ENCODE assay signal across 13 cellular contexts in the genomic region with DNA sequence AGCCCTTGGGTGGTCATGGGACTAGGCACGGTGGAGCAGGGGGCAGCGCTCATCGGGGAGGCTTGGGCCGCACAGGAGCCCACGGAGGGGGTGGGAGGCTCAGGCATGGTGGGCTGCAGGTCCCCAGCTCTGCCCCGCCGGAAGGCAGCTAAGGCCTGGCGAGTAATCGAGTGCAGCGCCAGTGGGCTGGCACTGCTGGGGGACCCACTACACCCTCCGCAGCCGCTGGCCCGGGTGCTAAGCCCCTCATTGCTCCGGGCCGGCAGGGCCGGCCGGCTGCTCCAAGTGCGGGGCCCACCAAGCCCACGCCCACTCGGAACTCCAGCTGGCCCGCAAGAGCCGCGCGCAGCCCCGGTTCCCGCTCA. TPM values are rescaled to one million over a fixed set of nuclear protein-coding genes. Genes with fewer than 3 reads are reported as not detected.
DNase-seq lines count a peak whose midpoint lies in the region; ATAC-seq, FAIRE-seq and TF ChIP-seq lines count a peak whose summit lies in the region.
"Not testable (repeated sequence)": the region's sequence is repeated elsewhere in the genome, so short reads cannot be mapped to it uniquely, and the experiment has no call there.
"Had no signal": no experiment of that assay in that cellular context is flagged by ENCODE, and none has a peak within 500 bp of the region (broad histone marks: within the 10 kb centered on the region; RNA-seq: fewer than 3 reads in every experiment).

No MANE protein-coding gene starts in this region.

- not testable (repeated sequence) for H4K91ac ChIP-seq in H9 (ENCODE audit: insufficient read length, low read depth, low read length)

- not testable (repeated sequence) for FAIRE-seq in HepG2 (lab: Jason Lieb, UNC)

- not testable (repeated sequence) for H3K23ac ChIP-seq in H9 (ENCODE audit: insufficient read length, low read depth, low read length)

- not testable (repeated sequence) for H3K79me2 ChIP-seq in H9 (ENCODE audit: insufficient read depth, low read length)
- H3K79me2 ChIP-seq in HepG2 (ENCODE audit: insufficient read depth, low read length): peaks cover 13% of the 10 kb centered on the region

- ATAC-seq in HepG2: not testable (repeated sequence)

- not testable (repeated sequence) for H3K27me3 ChIP-seq in H9 (ENCODE audit: insufficient read depth, low read length); HepG2 (ENCODE audit: control insufficient read depth in 1 of 2, insufficient read depth in 2 of 2, low read length in 2 of 2)

- no CpG with 5 or more reads among the region's 26 CpGs for WGBS in H9 (ENCODE audit: extremely low coverage, insufficient read length, low lambda C conversion rate)
- 100% methylated on average over 1 of the region's 26 CpGs for WGBS in HepG2 (ENCODE audit: low lambda C conversion rate)

- H2AFZ ChIP-seq in H9 (ENCODE audit: low read length); HepG2 (ENCODE audit: low read length): not testable (repeated sequence)

- CTCF ChIA-PET in HepG2 (lab: Yijun Ruan, JAX; ENCODE audit: low intra/inter-chr PET ratio, low total read pairs): not testable (repeated sequence)

- not testable (repeated sequence) for H2BK120ac ChIP-seq in H9 (ENCODE audit: low read depth, low read length, poor library complexity, severe bottlenecking)

- H3K79me1 ChIP-seq in H9 (ENCODE audit: insufficient read depth, low read depth, low read length, poor library complexity, severe bottlenecking): not testable (repeated sequence)

- not testable (repeated sequence) for H3K18ac ChIP-seq in H9 (ENCODE audit: insufficient read length, low read depth, low read length)

- H3K4me1 ChIP-seq in H9 (ENCODE audit: insufficient read depth, low read length): not testable (repeated sequence)
- peaks cover 78% of the 10 kb centered on the region for H3K4me1 ChIP-seq in HepG2 (ENCODE audit: insufficient read depth, low read length)

- not testable (repeated sequence) for H2BK20ac ChIP-seq in H9 (ENCODE audit: low read depth, low read length, poor library complexity, severe bottlenecking)

- not testable (repeated sequence) for H3K4ac ChIP-seq in H9 (ENCODE audit: low read depth, low read length)

- not testable (repeated sequence) for H3K4me2 ChIP-seq in H9 (ENCODE audit: insufficient read depth, insufficient read length, low read length); HepG2 (ENCODE audit: low read depth, low read length)

- in situ Hi-C loops in HepG2 (cut with HindIII; ENCODE audit: extremely low pct_ligation_motif_present, low pct_unique_long_range_greater_than_20kb): not testable (repeated sequence)

- H3K23me2 ChIP-seq in H9 (ENCODE audit: insufficient read length, low read depth, low read length, poor library complexity, severe bottlenecking): peaks cover 14% of the 10 kb centered on the region

- H3K56ac ChIP-seq in H9 (ENCODE audit: insufficient read length, low read depth, low read length): not testable (repeated sequence)

- not testable (repeated sequence) for H3K4me3 Mint-ChIP-seq in H9
- peak overlapping the region; percentile 13 for H3K4me3 Mint-ChIP-seq in activated T-helper 2 cell treated with anti-CD3 and anti-CD28 coated beads, Interferon-gamma antibody, Interleukin-2, Interleukin-4, amounts not matched to agents 10 μg/mL and 5 μg/mL and 100 μg/mL, durations not matched to agents 14 hours and 24 hours and 36 hours (ENCODE audit: low read depth)
- peak overlapping the region in 2 of 3 experiments; percentile 14 to 74 for H3K4me3 Mint-ChIP-seq in nephron
- peak overlapping the region; percentile 19 for H3K4me3 Mint-ChIP-seq in type B pancreatic cell

- H3K4me1 Mint-ChIP-seq in H9: peaks cover 26 to 44% of the 10 kb centered on the region in 2 experiments
- peaks cover 20% of the 10 kb centered on the region for H3K4me1 Mint-ChIP-seq in activated T-helper 2 cell treated with anti-CD3 and anti-CD28 coated beads, Interferon-gamma antibody, Interleukin-2, Interleukin-4, amounts not matched to agents 10 μg/mL and 5 μg/mL and 100 μg/mL, durations not matched to agents 14 hours and 24 hours and 36 hours (ENCODE audit: low read depth)
- peaks cover 22% of the 10 kb centered on the region for H3K4me1 Mint-ChIP-seq in nephron
- H3K4me1 Mint-ChIP-seq in type B pancreatic cell (ENCODE audit: unreplicated experiment): peaks cover 23% of the 10 kb centered on the region

- not testable (repeated sequence) for TF ChIP-seq EP300 in HepG2 (IDR thresholded peaks at IDR 0.05; ENCODE audit: low read depth in 2 of 2, low read length in 2 of 2); HepG2 (CRISPR knock-in tag; IDR thresholded peaks at IDR 0.05; ENCODE audit: borderline replicate concordance)

- not testable (repeated sequence) for H4K5ac ChIP-seq in H9 (ENCODE audit: insufficient read length, low read depth, low read length)

- H3K14ac ChIP-seq in H9 (ENCODE audit: insufficient read depth, low read length): not testable (repeated sequence)

- POLR2A ChIA-PET in HepG2 (lab: Yijun Ruan, JAX): interaction anchor here (1.0 to 5.9 kb wide), 6 partner anchors 12 to 52 kb away, joined by 3 to 61 read pairs (median 6); a partner anchor contains a TSS

- peaks cover 3 to 15% (median 8%) of the 10 kb centered on the region in 3 experiments for H3K36me3 Mint-ChIP-seq in H9 (ENCODE audit: insufficient read depth in 1 of 3, low read depth in 3 of 3)
- not testable (repeated sequence) for H3K36me3 Mint-ChIP-seq in activated T-helper 2 cell treated with anti-CD3 and anti-CD28 coated beads, Interferon-gamma antibody, Interleukin-2, Interleukin-4, amounts not matched to agents 10 μg/mL and 5 μg/mL and 100 μg/mL, durations not matched to agents 14 hours and 24 hours and 36 hours (ENCODE audit: low read depth); nephron (ENCODE audit: low read depth); type B pancreatic cell

- H3K9ac ChIP-seq in H9 (ENCODE audit: extremely low read depth, insufficient read length, low read length); HepG2 (ENCODE audit: insufficient read depth, low read depth, low read length): not testable (repeated sequence)

- not testable (repeated sequence) for TF ChIP-seq POLR2A in HepG2 (IDR thresholded peaks at IDR 0.05; ENCODE audit: insufficient read depth in 1 of 2, low read depth in 2 of 2, low read length in 2 of 2)

- not testable (repeated sequence) for TF ChIP-seq CTCF in H9 (conservative IDR thresholded peaks at IDR 0.05); HepG2 (CRISPR knock-in tag; IDR thresholded peaks at IDR 0.05); nephron (IDR thresholded peaks at IDR 0.05; ENCODE audit: unreplicated experiment in 3 of 3); type B pancreatic cell (conservative IDR thresholded peaks at IDR 0.05)

- not testable (repeated sequence) for H4K20me1 ChIP-seq in H9 (ENCODE audit: control insufficient read depth, insufficient read depth, insufficient read length)
- H4K20me1 ChIP-seq in HepG2 (ENCODE audit: insufficient read depth, low read length): peaks cover 20% of the 10 kb centered on the region; the same call in 1 of the 2 replicates

- H3K4me3 ChIP-seq in HepG2 (replicated peaks in 1 of 3; ENCODE audit: insufficient read depth in 1 of 3, low read depth in 2 of 3, low read length in 3 of 3): not testable (repeated sequence)

- not testable (repeated sequence) for H3K27ac ChIP-seq in H9 (ENCODE audit: insufficient read length, low read depth, low read length)
- H3K27ac ChIP-seq in HepG2 (ENCODE audit: extremely low read length, insufficient read depth, low read length): peak overlapping the region; percentile 43

- H2BK5ac ChIP-seq in H9 (ENCODE audit: insufficient read length, low read length): not testable (repeated sequence)

- not testable (repeated sequence) for H3K36me3 ChIP-seq in HepG2 (replicated peaks in 1 of 2; ENCODE audit: control insufficient read depth in 1 of 2, insufficient read depth in 2 of 2, low read length in 2 of 2)

- not testable (repeated sequence) for H4K8ac ChIP-seq in H9 (replicated peaks; ENCODE audit: insufficient read length, low read depth, low read length)

- H3K27ac Mint-ChIP-seq in H9; activated T-helper 2 cell treated with anti-CD3 and anti-CD28 coated beads, Interferon-gamma antibody, Interleukin-2, Interleukin-4, amounts not matched to agents 10 μg/mL and 5 μg/mL and 100 μg/mL, durations not matched to agents 14 hours and 24 hours and 36 hours; nephron; type B pancreatic cell: not testable (repeated sequence)

- not testable (repeated sequence) for BruUV-seq in HepG2 (replicated peaks; lab: Mats Ljungman, UMichigan)

- H3K27me3 Mint-ChIP-seq in H9 (ENCODE audit: low read depth); nephron (ENCODE audit: low read depth); type B pancreatic cell: not testable (repeated sequence)
- H3K27me3 Mint-ChIP-seq in activated T-helper 2 cell treated with anti-CD3 and anti-CD28 coated beads, Interferon-gamma antibody, Interleukin-2, Interleukin-4, amounts not matched to agents 10 μg/mL and 5 μg/mL and 100 μg/mL, durations not matched to agents 14 hours and 24 hours and 36 hours (ENCODE audit: low read depth): peaks cover 17% of the 10 kb centered on the region

- DNase-seq in H9: peak; percentile 26
- DNase-seq in activated T-helper 2 cell treated with anti-CD3 and anti-CD28 coated beads, Interferon-gamma antibody, Interleukin-2, Interleukin-4, amounts not matched to agents 10 μg/mL and 5 μg/mL and 100 μg/mL, durations not matched to agents 14 hours and 24 hours and 36 hours (ENCODE audit: low spot score); HepG2 (ENCODE audit: low spot score); type B pancreatic cell (ENCODE audit: extremely low spot score, unreplicated experiment): not testable (repeated sequence)

- H2BK12ac ChIP-seq in H9 (ENCODE audit: insufficient read length, low read depth, low read length): not testable (repeated sequence)

- H3K9me3 ChIP-seq in H9 (ENCODE audit: control insufficient read depth, low read depth, low read length); HepG2 (ENCODE audit: low read length): not testable (repeated sequence)

- not testable (repeated sequence) for TF ChIP-seq RAD21 in HepG2 (CRISPR knock-in tag; IDR thresholded peaks at IDR 0.05)

- not testable (repeated sequence) for H3K9me3 Mint-ChIP-seq in H9; activated T-helper 2 cell treated with anti-CD3 and anti-CD28 coated beads, Interferon-gamma antibody, Interleukin-2, Interleukin-4, amounts not matched to agents 10 μg/mL and 5 μg/mL and 100 μg/mL, durations not matched to agents 14 hours and 24 hours and 36 hours; nephron; type B pancreatic cell

- intact Hi-C loops in activated T-helper 2 cell treated with anti-CD3 and anti-CD28 coated beads, Interferon-gamma antibody, Interleukin-2, Interleukin-4, amounts not matched to agents 10 μg/mL and 5 μg/mL and 100 μg/mL, durations not matched to agents 14 hours and 24 hours and 36 hours (cut with micrococcal nuclease): loop anchor here (10.0 kb wide), 1 partner anchor 186 kb away; a partner anchor contains a TSS
- intact Hi-C loops in HepG2 (cut with micrococcal nuclease; ENCODE audit: unreplicated experiment): not testable (repeated sequence)

- not testable (repeated sequence) for H3T11ph ChIP-seq in H9 (ENCODE audit: low read length)

- not testable (repeated sequence) for H2BK15ac ChIP-seq in H9 (ENCODE audit: low read depth, low read length)

- H2AK5ac ChIP-seq in H9 (ENCODE audit: insufficient read length, low read length): not testable (repeated sequence)

RNA-seq across cellular contexts. Expression of a gene that starts 1.6 kb away (rescaled TPM):
- total RNA-seq in H9 (2021): 173 and 175 TPM in 2 replicates
- total RNA-seq in activated T-helper 2 cell treated with anti-CD3 and anti-CD28 coated beads, Interferon-gamma antibody, Interleukin-2, Interleukin-4, amounts not matched to agents 10 μg/mL and 5 μg/mL and 100 μg/mL, durations not matched to agents 14 hours and 24 hours and 36 hours: 27.6 and 29.2 TPM in 2 replicates
- 7.3 and 29.8 TPM in 2 replicates for total RNA-seq in HepG2 (2016; rRNA removed; fragmentation: Illumina TruSeq; extraction: Trizol)
- total RNA-seq in HepG2 (2016; cell fraction: cytosol; rRNA removed; fragmentation: Illumina TruSeq; extraction: Trizol; ENCODE audit: low read depth): 2.7 and 2.9 TPM in 2 replicates
- total RNA-seq in HepG2 (2016; cell fraction: insoluble cytoplasmic fraction; rRNA removed; fragmentation: Illumina TruSeq; extraction: Trizol): 5.9 and 28.3 TPM in 2 replicates
- total RNA-seq in HepG2 (2016; cell fraction: membrane; rRNA removed; fragmentation: Illumina TruSeq; extraction: Trizol): 4.9 and 5.0 TPM in 2 replicates
- total RNA-seq in HepG2 (2016; cell fraction: nucleus; rRNA removed; fragmentation: Illumina TruSeq; extraction: Trizol): 36.4 and 50.3 TPM in 2 replicates
- 65.2 and 82.7 TPM in 2 replicates for polyA plus RNA-seq in HepG2 (2011; rRNA removed)
- polyA plus RNA-seq in HepG2 (2011; cell fraction: cytosol; rRNA removed): 37.7 and 58.0 TPM in 2 replicates
- 667 and 906 TPM in 2 replicates for polyA plus RNA-seq in HepG2 (2011; cell fraction: nucleus; rRNA removed)
- polyA plus RNA-seq in HepG2 (2012): 77.8 and 101 TPM in 2 replicates
- polyA plus RNA-seq in HepG2 (2016; cell fraction: cytosol; fragmentation: Illumina TruSeq; extraction: Trizol; ENCODE audit: low read depth): 1.4 and 1.5 TPM in 2 replicates
- 10.7 and 15.5 TPM in 2 replicates for polyA plus RNA-seq in HepG2 (2016; cell fraction: insoluble cytoplasmic fraction; fragmentation: Illumina TruSeq; extraction: Trizol; ENCODE audit: low read depth)
- polyA plus RNA-seq in HepG2 (2016; cell fraction: membrane; fragmentation: Illumina TruSeq; extraction: Trizol; ENCODE audit: low read depth): 3.2 and 3.6 TPM in 2 replicates
- polyA plus RNA-seq in HepG2 (2016; cell fraction: nucleus; fragmentation: Illumina TruSeq; extraction: Trizol; ENCODE audit: insufficient read depth, low read depth): 125 and 134 TPM in 2 replicates
- polyA minus RNA-seq in HepG2 (2011; rRNA and poly(A)+ RNA removed; ENCODE audit: low replicate concordance): 23.8 and 86.8 TPM in 2 replicates
- polyA minus RNA-seq in HepG2 (2011; cell fraction: cytosol; rRNA and poly(A)+ RNA removed): 41.3 and 50.7 TPM in 2 replicates
- polyA minus RNA-seq in HepG2 (2011; cell fraction: nucleus; rRNA and poly(A)+ RNA removed): 80.3 and 86.4 TPM in 2 replicates
- total RNA-seq in type B pancreatic cell (ENCODE audit: low replicate concordance): 166 and 285 TPM in 2 replicates
- polyA plus RNA-seq: CD8-positive, alpha-beta memory T cell had no signal

RNA-seq across cellular contexts. Expression of a gene that starts 5.0 kb away (rescaled TPM):
- total RNA-seq in H9 (2021): 39.7 and 40.8 TPM in 2 replicates
- 31.9 and 33.8 TPM in 2 replicates for total RNA-seq in activated T-helper 2 cell treated with anti-CD3 and anti-CD28 coated beads, Interferon-gamma antibody, Interleukin-2, Interleukin-4, amounts not matched to agents 10 μg/mL and 5 μg/mL and 100 μg/mL, durations not matched to agents 14 hours and 24 hours and 36 hours
- total RNA-seq in HepG2 (2016; rRNA removed; fragmentation: Illumina TruSeq; extraction: Trizol): 54.9 and 68.4 TPM in 2 replicates
- 17.4 and 19.2 TPM in 2 replicates for total RNA-seq in HepG2 (2016; cell fraction: cytosol; rRNA removed; fragmentation: Illumina TruSeq; extraction: Trizol; ENCODE audit: low read depth)
- 52.2 and 77.4 TPM in 2 replicates for total RNA-seq in HepG2 (2016; cell fraction: insoluble cytoplasmic fraction; rRNA removed; fragmentation: Illumina TruSeq; extraction: Trizol)
- 17.7 and 18.1 TPM in 2 replicates for total RNA-seq in HepG2 (2016; cell fraction: membrane; rRNA removed; fragmentation: Illumina TruSeq; extraction: Trizol)
- 18.3 and 23.3 TPM in 2 replicates for total RNA-seq in HepG2 (2016; cell fraction: nucleus; rRNA removed; fragmentation: Illumina TruSeq; extraction: Trizol)
- polyA plus RNA-seq in HepG2 (2011; rRNA removed): 42.1 and 63.7 TPM in 2 replicates
- 49.9 and 81.6 TPM in 2 replicates for polyA plus RNA-seq in HepG2 (2011; cell fraction: cytosol; rRNA removed)
- polyA plus RNA-seq in HepG2 (2011; cell fraction: nucleus; rRNA removed): 24.5 and 32.4 TPM in 2 replicates
- polyA plus RNA-seq in HepG2 (2012): 19.4 and 39.7 TPM in 2 replicates
- polyA plus RNA-seq in HepG2 (2016; cell fraction: cytosol; fragmentation: Illumina TruSeq; extraction: Trizol; ENCODE audit: low read depth): 13.7 and 17.3 TPM in 2 replicates
- polyA plus RNA-seq in HepG2 (2016; cell fraction: insoluble cytoplasmic fraction; fragmentation: Illumina TruSeq; extraction: Trizol; ENCODE audit: low read depth): 47.3 and 49.3 TPM in 2 replicates
- polyA plus RNA-seq in HepG2 (2016; cell fraction: membrane; fragmentation: Illumina TruSeq; extraction: Trizol; ENCODE audit: low read depth): 10.1 and 12.3 TPM in 2 replicates
- 22.7 and 27.6 TPM in 2 replicates for polyA plus RNA-seq in HepG2 (2016; cell fraction: nucleus; fragmentation: Illumina TruSeq; extraction: Trizol; ENCODE audit: insufficient read depth, low read depth)
- polyA minus RNA-seq in HepG2 (2011; rRNA and poly(A)+ RNA removed; ENCODE audit: low replicate concordance): 24.2 and 34.4 TPM in 2 replicates
- 11.4 and 13.3 TPM in 2 replicates for polyA minus RNA-seq in HepG2 (2011; cell fraction: cytosol; rRNA and poly(A)+ RNA removed)
- 2.1 and 5.1 TPM in 2 replicates for polyA minus RNA-seq in HepG2 (2011; cell fraction: nucleus; rRNA and poly(A)+ RNA removed)
- total RNA-seq in type B pancreatic cell (ENCODE audit: low replicate concordance): 20.8 and 34.6 TPM in 2 replicates

RNA-seq across cellular contexts. Expression of a gene that starts 18.4 kb away (rescaled TPM):
- total RNA-seq in H9 (2021) (3.7 and 4.0 TPM in 2 replicates), HepG2 (2016; rRNA removed; fragmentation: Illumina TruSeq; extraction: Trizol) (4.4 and 8.8 TPM in 2 replicates), type B pancreatic cell (ENCODE audit: low replicate concordance) (37.6 and 54.1 TPM in 2 replicates)
- 2.0 and 3.1 TPM in 2 replicates for total RNA-seq in activated T-helper 2 cell treated with anti-CD3 and anti-CD28 coated beads, Interferon-gamma antibody, Interleukin-2, Interleukin-4, amounts not matched to agents 10 μg/mL and 5 μg/mL and 100 μg/mL, durations not matched to agents 14 hours and 24 hours and 36 hours
- 16.5 and 25.5 TPM in 2 replicates for total RNA-seq in HepG2 (2016; cell fraction: cytosol; rRNA removed; fragmentation: Illumina TruSeq; extraction: Trizol; ENCODE audit: low read depth)
- total RNA-seq in HepG2 (2016; cell fraction: insoluble cytoplasmic fraction; rRNA removed; fragmentation: Illumina TruSeq; extraction: Trizol): 3.4 and 7.9 TPM in 2 replicates
- total RNA-seq in HepG2 (2016; cell fraction: membrane; rRNA removed; fragmentation: Illumina TruSeq; extraction: Trizol): 13.5 and 18.3 TPM in 2 replicates
- total RNA-seq in HepG2 (2016; cell fraction: nucleus; rRNA removed; fragmentation: Illumina TruSeq; extraction: Trizol): 6.5 and 8.0 TPM in 2 replicates
- 10.6 and 17.6 TPM in 2 replicates for polyA plus RNA-seq in HepG2 (2011; rRNA removed)
- 11.6 and 28.6 TPM in 2 replicates for polyA plus RNA-seq in HepG2 (2011; cell fraction: cytosol; rRNA removed)
- 190 and 210 TPM in 2 replicates for polyA plus RNA-seq in HepG2 (2011; cell fraction: nucleus; rRNA removed)
- polyA plus RNA-seq in HepG2 (2012): 4.3 and 7.0 TPM in 2 replicates
- 17.0 and 22.1 TPM in 2 replicates for polyA plus RNA-seq in HepG2 (2016; cell fraction: cytosol; fragmentation: Illumina TruSeq; extraction: Trizol; ENCODE audit: low read depth)
- polyA plus RNA-seq in HepG2 (2016; cell fraction: insoluble cytoplasmic fraction; fragmentation: Illumina TruSeq; extraction: Trizol; ENCODE audit: low read depth): 4.5 and 6.0 TPM in 2 replicates
- polyA plus RNA-seq in HepG2 (2016; cell fraction: membrane; fragmentation: Illumina TruSeq; extraction: Trizol; ENCODE audit: low read depth): 10.6 and 11.4 TPM in 2 replicates
- 16.1 and 18.4 TPM in 2 replicates for polyA plus RNA-seq in HepG2 (2016; cell fraction: nucleus; fragmentation: Illumina TruSeq; extraction: Trizol; ENCODE audit: insufficient read depth, low read depth)
- polyA minus RNA-seq in HepG2 (2011; rRNA and poly(A)+ RNA removed; ENCODE audit: low replicate concordance): 2.2 and 6.1 TPM in 2 replicates
- 6.4 and 8.5 TPM in 2 replicates for polyA minus RNA-seq in HepG2 (2011; cell fraction: cytosol; rRNA and poly(A)+ RNA removed)
- 4.6 and 8.9 TPM in 2 replicates for polyA minus RNA-seq in HepG2 (2011; cell fraction: nucleus; rRNA and poly(A)+ RNA removed)
- polyA plus RNA-seq: CD8-positive, alpha-beta memory T cell had no signal

RNA-seq across cellular contexts. Expression of a gene that starts 36.4 kb away (rescaled TPM):
- total RNA-seq in H9 (2021): not detected in 2 replicates
- total RNA-seq in activated T-helper 2 cell treated with anti-CD3 and anti-CD28 coated beads, Interferon-gamma antibody, Interleukin-2, Interleukin-4, amounts not matched to agents 10 μg/mL and 5 μg/mL and 100 μg/mL, durations not matched to agents 14 hours and 24 hours and 36 hours: not detected in 2 replicates
- 0.04 TPM in 1 of 2 replicates, not detected in the other for total RNA-seq in HepG2 (2016; rRNA removed; fragmentation: Illumina TruSeq; extraction: Trizol)
- total RNA-seq in HepG2 (2016; cell fraction: cytosol; rRNA removed; fragmentation: Illumina TruSeq; extraction: Trizol; ENCODE audit: low read depth): not detected in 2 replicates
- total RNA-seq in HepG2 (2016; cell fraction: insoluble cytoplasmic fraction; rRNA removed; fragmentation: Illumina TruSeq; extraction: Trizol): not detected in 2 replicates
- not detected in 2 replicates for total RNA-seq in HepG2 (2016; cell fraction: membrane; rRNA removed; fragmentation: Illumina TruSeq; extraction: Trizol)
- total RNA-seq in HepG2 (2016; cell fraction: nucleus; rRNA removed; fragmentation: Illumina TruSeq; extraction: Trizol): not detected in 2 replicates
- polyA plus RNA-seq in HepG2 (2011; rRNA removed): 0.29 and 0.38 TPM in 2 replicates
- polyA plus RNA-seq in HepG2 (2011; cell fraction: cytosol; rRNA removed): 0.17 and 0.32 TPM in 2 replicates
- 2.3 and 2.6 TPM in 2 replicates for polyA plus RNA-seq in HepG2 (2011; cell fraction: nucleus; rRNA removed)
- 0.44 TPM in 2 replicates for polyA plus RNA-seq in HepG2 (2012)
- not detected in 2 replicates for polyA plus RNA-seq in HepG2 (2016; cell fraction: cytosol; fragmentation: Illumina TruSeq; extraction: Trizol; ENCODE audit: low read depth)
- polyA plus RNA-seq in HepG2 (2016; cell fraction: insoluble cytoplasmic fraction; fragmentation: Illumina TruSeq; extraction: Trizol; ENCODE audit: low read depth): not detected in 2 replicates
- polyA plus RNA-seq in HepG2 (2016; cell fraction: membrane; fragmentation: Illumina TruSeq; extraction: Trizol; ENCODE audit: low read depth): not detected in 2 replicates
- polyA plus RNA-seq in HepG2 (2016; cell fraction: nucleus; fragmentation: Illumina TruSeq; extraction: Trizol; ENCODE audit: insufficient read depth, low read depth): not detected in 2 replicates
- polyA minus RNA-seq in HepG2 (2011; rRNA and poly(A)+ RNA removed; ENCODE audit: low replicate concordance): 0.09 and 2.7 TPM in 2 replicates
- 0.44 and 0.59 TPM in 2 replicates for polyA minus RNA-seq in HepG2 (2011; cell fraction: cytosol; rRNA and poly(A)+ RNA removed)
- polyA minus RNA-seq in HepG2 (2011; cell fraction: nucleus; rRNA and poly(A)+ RNA removed): 0.99 and 1.2 TPM in 2 replicates
- total RNA-seq in type B pancreatic cell (ENCODE audit: low replicate concordance): 0.34 and 0.62 TPM in 2 replicates
- total RNA-seq: A172; A673; CD4-positive, CD25-positive, alpha-beta regulatory T cell; CD8-positive, alpha-beta memory T cell; GM12878; GM23248; H1; H7 had no signal
- polyA plus RNA-seq: CD4-positive, CD25-positive, alpha-beta regulatory T cell; CD8-positive, alpha-beta memory T cell; GM12878; H1 had no signal

RNA-seq across cellular contexts. Expression of a gene that starts 52.0 kb away (rescaled TPM):
- 2.0 and 3.0 TPM in 2 replicates for total RNA-seq in H9 (2021)
- total RNA-seq in activated T-helper 2 cell treated with anti-CD3 and anti-CD28 coated beads, Interferon-gamma antibody, Interleukin-2, Interleukin-4, amounts not matched to agents 10 μg/mL and 5 μg/mL and 100 μg/mL, durations not matched to agents 14 hours and 24 hours and 36 hours: 3.7 and 4.0 TPM in 2 replicates
- 0.21 and 0.42 TPM in 2 replicates for total RNA-seq in HepG2 (2016; rRNA removed; fragmentation: Illumina TruSeq; extraction: Trizol)
- total RNA-seq in HepG2 (2016; cell fraction: cytosol; rRNA removed; fragmentation: Illumina TruSeq; extraction: Trizol; ENCODE audit: low read depth): not detected in 2 replicates
- total RNA-seq in HepG2 (2016; cell fraction: insoluble cytoplasmic fraction; rRNA removed; fragmentation: Illumina TruSeq; extraction: Trizol): 0.31 and 0.48 TPM in 2 replicates
- total RNA-seq in HepG2 (2016; cell fraction: membrane; rRNA removed; fragmentation: Illumina TruSeq; extraction: Trizol): 0.15 and 0.17 TPM in 2 replicates
- 0.59 and 0.63 TPM in 2 replicates for total RNA-seq in HepG2 (2016; cell fraction: nucleus; rRNA removed; fragmentation: Illumina TruSeq; extraction: Trizol)
- polyA plus RNA-seq in HepG2 (2011; rRNA removed): 0.58 and 0.59 TPM in 2 replicates
- polyA plus RNA-seq in HepG2 (2011; cell fraction: cytosol; rRNA removed): 0.13 and 0.23 TPM in 2 replicates
- 13.2 and 15.5 TPM in 2 replicates for polyA plus RNA-seq in HepG2 (2011; cell fraction: nucleus; rRNA removed)
- polyA plus RNA-seq in HepG2 (2012): 0.51 and 0.55 TPM in 2 replicates
- polyA plus RNA-seq in HepG2 (2016; cell fraction: cytosol; fragmentation: Illumina TruSeq; extraction: Trizol; ENCODE audit: low read depth): 0.05 and 0.09 TPM in 2 replicates
- 0.29 and 0.48 TPM in 2 replicates for polyA plus RNA-seq in HepG2 (2016; cell fraction: insoluble cytoplasmic fraction; fragmentation: Illumina TruSeq; extraction: Trizol; ENCODE audit: low read depth)
- polyA plus RNA-seq in HepG2 (2016; cell fraction: membrane; fragmentation: Illumina TruSeq; extraction: Trizol; ENCODE audit: low read depth): 0.13 and 0.29 TPM in 2 replicates
- 2.6 and 2.7 TPM in 2 replicates for polyA plus RNA-seq in HepG2 (2016; cell fraction: nucleus; fragmentation: Illumina TruSeq; extraction: Trizol; ENCODE audit: insufficient read depth, low read depth)
- 0.26 and 0.54 TPM in 2 replicates for polyA minus RNA-seq in HepG2 (2011; rRNA and poly(A)+ RNA removed; ENCODE audit: low replicate concordance)
- 0.53 TPM in 1 of 2 replicates, not detected in the other for polyA minus RNA-seq in HepG2 (2011; cell fraction: cytosol; rRNA and poly(A)+ RNA removed)
- 1.8 and 1.9 TPM in 2 replicates for polyA minus RNA-seq in HepG2 (2011; cell fraction: nucleus; rRNA and poly(A)+ RNA removed)
- 6.4 and 16.7 TPM in 2 replicates for total RNA-seq in type B pancreatic cell (ENCODE audit: low replicate concordance)
- total RNA-seq: A673 had no signal
